Comparison of ENCODE assay signal across 22 cellular contexts in genomic region chr9:17349816-17350215, GRCh38.
DNase-seq lines count a peak whose midpoint lies in the region; FAIRE-seq and TF ChIP-seq lines count a peak whose summit lies in the region.
"Had no signal": no experiment of that assay in that cellular context is flagged by ENCODE, and none has a peak within 500 bp of the region (broad histone marks: within the 10 kb centered on the region; RNA-seq: fewer than 3 reads in every experiment).

No MANE protein-coding gene starts in this region.

- no peaks in the 10 kb centered on the region for H3K4me1 Mint-ChIP-seq in mesothelial cell of epicardium
- H3K4me1 Mint-ChIP-seq: CD14-positive monocyte, memory B cell, nephron progenitor cell had no signal

- H3K9me3 Mint-ChIP-seq in mesothelial cell of epicardium = peaks cover 6% of the 10 kb centered on the region
- H3K9me3 Mint-ChIP-seq: nephron progenitor cell had no signal

- no peak for TF ChIP-seq POLR2A in H54 (IDR thresholded peaks at IDR 0.05; ENCODE audit: low read depth, low read length)

- DNase-seq in H54 (ENCODE audit: insufficient read length, low spot score) (no peak), amniotic epithelial cell (ENCODE audit: low read depth) (peak; percentile 44), foreskin fibroblast (peak; percentile 11 to 39), NCI-H345 (lab: John Stamatoyannopoulos, UW) (no peak), mesothelial cell of epicardium (ENCODE audit: low spot score in 2 of 2, unreplicated experiment in 2 of 2) (no peak), NCI-H2029 (lab: John Stamatoyannopoulos, UW) (no peak)
- no peak for DNase-seq in activated effector memory CD4-positive, alpha-beta T cell treated with anti-CD3 and anti-CD28 coated beads, Interleukin-2, amount 50 U/mL, for 16 hours
- DNase-seq: activated CD4-positive, alpha-beta T cell treated with anti-CD3 and anti-CD28 coated beads for 36 hours; activated CD8-positive, alpha-beta memory T cell treated with anti-CD3 and anti-CD28 coated beads, Interleukin-2, amount 50 U/mL, for 4 hours; activated gamma-delta T cell treated with Interleukin-2 at 50 U/mL for 16 hours; aorta; dermis blood vessel endothelial cell; DMS79; NCI-H1048; nephron progenitor cell; PC-9; psoas muscle had no signal

- no peak for TF ChIP-seq CTCF in foreskin fibroblast (IDR thresholded peaks at IDR 0.05; ENCODE audit: low read depth, low read length)
- TF ChIP-seq CTCF in mesothelial cell of epicardium (IDR thresholded peaks at IDR 0.05; ENCODE audit: unreplicated experiment) = no peak

- H3K4me3 ChIP-seq in foreskin fibroblast (ENCODE audit: low read depth in 1 of 2, low read length in 2 of 2) = no peak overlapping the region
- H3K4me3 ChIP-seq: hepatocyte, PC-9, psoas muscle had no signal

- no peaks in the 10 kb centered on the region for H3K27me3 Mint-ChIP-seq in mesothelial cell of epicardium (ENCODE audit: low read depth)
- H3K27me3 Mint-ChIP-seq: activated CD4-positive, alpha-beta T cell treated with anti-CD3 and anti-CD28 coated beads for 36 hours; IgD-negative memory B cell; memory B cell had no signal

- no peak overlapping the region for H3K4me3 Mint-ChIP-seq in mesothelial cell of epicardium
- H3K4me3 Mint-ChIP-seq: activated CD4-positive, alpha-beta T cell treated with anti-CD3 and anti-CD28 coated beads for 36 hours; CD14-positive monocyte; IgD-negative memory B cell; memory B cell; nephron progenitor cell had no signal

- H3K27ac Mint-ChIP-seq in mesothelial cell of epicardium = no peak overlapping the region
- H3K27ac Mint-ChIP-seq: activated CD4-positive, alpha-beta T cell treated with anti-CD3 and anti-CD28 coated beads for 36 hours; CD14-positive monocyte; IgD-negative memory B cell; memory B cell; nephron progenitor cell had no signal

- FAIRE-seq in H54 (lab: Jason Lieb, UNC) = peak; percentile 62
- FAIRE-seq: keratinocyte had no signal

- peaks cover 19% of the 10 kb centered on the region for H3K36me3 Mint-ChIP-seq in mesothelial cell of epicardium
- H3K36me3 Mint-ChIP-seq: IgD-negative memory B cell, memory B cell had no signal

Comparison
In these comparisons a context has a peak if more than half of its experiments do, and no peak if none do; other contexts are left out.
1. DNase-seq: peak in amniotic epithelial cell (single experiment) and foreskin fibroblast (2 of 2); none in H54 (single experiment), NCI-H345 (single experiment), activated effector memory CD4-positive, alpha-beta T cell treated with anti-CD3 and anti-CD28 coated beads, Interleukin-2, amount 50 U/mL, for 16 hours (single experiment), mesothelial cell of epicardium (0 of 2) and NCI-H2029 (single experiment).